Comparison of ENCODE assay signal across 8 cellular contexts in genomic region chr10:68331455-68332258, GRCh38. TPM values are rescaled to one million over a fixed set of nuclear protein-coding genes. Genes with fewer than 3 reads are reported as not detected.
DNase-seq lines count a peak whose midpoint lies in the region; ATAC-seq and TF ChIP-seq lines count a peak whose summit lies in the region.

HNRNPH3 (plus strand) TSS chr10:68332064; CDS start chr10:68337222, 5,158 bp downstream.

- peaks cover 39% of the 10 kb centered on the region for H4K20me1 ChIP-seq in SK-N-SH (ENCODE audit: insufficient read depth)

- peak within 1 kb of the TSS; percentile 85 to 91 for H3K4me3 ChIP-seq in SK-N-SH (ENCODE audit: low read depth in 2 of 2, low read length in 1 of 2)

- DNase-seq in GM10248 (ENCODE audit: extremely low spot score) (peak; percentile 97), NCI-H1092 (lab: John Stamatoyannopoulos, UW) (peak; percentile 94), SK-N-SH (peak; percentile 95), globus pallidus (ENCODE audit: low spot score) (peak; percentile 98), nucleus accumbens (lab: John Stamatoyannopoulos, UW) (peak in 55 of 56 donors; percentile 81 to 99 (median 96)), superior temporal gyrus (ENCODE audit: extremely low spot score) (peak; percentile 98)
- DNase-seq in activated naive CD4-positive, alpha-beta T cell treated with anti-CD3 and anti-CD28 coated beads, Interleukin-2, amount 50 U/mL, for 16 hours = peak; percentile 99

- CTCF ChIA-PET in GM10248 (lab: Yijun Ruan, JAX) (interaction anchor here (1.8 to 2.7 kb wide), 2 partner anchors 10 to 17 kb away, joined by 4 to 7 read pairs; no protein-coding TSS in a partner anchor), SK-N-SH (lab: Yijun Ruan, JAX) (interaction anchor here (0.5 to 3.2 kb wide), 11 partner anchors 10 to 566 kb away, joined by 3 to 26 read pairs (median 3); no protein-coding TSS in a partner anchor)

- H3K36me3 ChIP-seq in SK-N-SH (replicated peaks in 1 of 2; ENCODE audit: control insufficient read depth in 1 of 2, insufficient read depth in 2 of 2, low read length in 1 of 2) = peaks cover 11 to 13% of the 10 kb centered on the region in 2 experiments

- H3K9ac ChIP-seq in SK-N-SH = peak within 1 kb of the TSS; percentile 99

- POLR2A ChIA-PET in GM10248 (lab: Yijun Ruan, JAX) (interaction anchor here (0.6 to 1.2 kb wide), 7 partner anchors 17 to 448 kb away, joined by 3 to 8 read pairs (median 3); partner anchors contain the start of gene SIRT1), SK-N-SH (lab: Yijun Ruan, JAX) (interaction anchor here (0.7 to 1.4 kb wide), 12 partner anchors 9 to 448 kb away, joined by 3 to 11 read pairs (median 4); partner anchors contain the start of genes RUFY2 and SIRT1)

- H3K79me2 ChIP-seq in SK-N-SH (ENCODE audit: insufficient read depth) = peaks cover 57% of the 10 kb centered on the region

- WGBS in SK-N-SH (ENCODE audit: low lambda C conversion rate) = 1% methylated on average over 47 of the region's 73 CpGs

- peak within 1 kb of the TSS; percentile 58 for H2AFZ ChIP-seq in SK-N-SH (ENCODE audit: low read depth)

- TF ChIP-seq RAD21 in SK-N-SH (IDR thresholded peaks at IDR 0.05; ENCODE audit: low read length) = no peak

- TF ChIP-seq CTCF in GM10248 (IDR thresholded peaks at IDR 0.05; ENCODE audit: control extremely low read depth, extremely low read depth, low read depth, missing control alignments) (no peak), SK-N-SH (IDR thresholded peaks at IDR 0.05) (0 out of 2 replicates have a peak, but pooled peaks have one; percentile 14)

- no peaks in the 10 kb centered on the region for H3K9me2 ChIP-seq in SK-N-SH

- H3K4me2 ChIP-seq in SK-N-SH = peak within 1 kb of the TSS; percentile 76

- peak; percentile 82 for ATAC-seq in HG02610 (IDR thresholded peaks at IDR 0.05; ENCODE audit: unreplicated experiment)

- H3K4me1 ChIP-seq in SK-N-SH (ENCODE audit: control insufficient read depth in 1 of 2, insufficient read depth in 2 of 2, low read depth in 1 of 2, low read length in 1 of 2) = peaks cover 27 to 35% of the 10 kb centered on the region in 2 experiments

- H3K9me3 ChIP-seq in SK-N-SH = no peaks in the 10 kb centered on the region

- peaks cover 40% of the 10 kb centered on the region for H3F3A ChIP-seq in SK-N-SH (replicated peaks; ENCODE audit: insufficient read depth)

- 0 out of 4 replicates have a peak, but pooled peaks of 1 of the 2 experiments have one; percentile 3 for TF ChIP-seq EP300 in SK-N-SH (IDR thresholded peaks at IDR 0.05; ENCODE audit: borderline replicate concordance in 1 of 2, low read depth in 1 of 2, low read length in 1 of 2)

- no peaks in the 10 kb centered on the region for H3K27me3 ChIP-seq in SK-N-SH (ENCODE audit: insufficient read depth)

- H3K27ac ChIP-seq in SK-N-SH (ENCODE audit: low read depth in 2 of 2, low read length in 1 of 2) = peak within 1 kb of the TSS; percentile 95 to 98

TF ChIP-seq in SK-N-SH, 30 proteins besides CTCF, POLR2A, EP300 and RAD21 (continues in another document):
- TF ChIP-seq TCF12 (IDR thresholded peaks at IDR 0.05) (peak; percentile 62), IRF3 (IDR thresholded peaks at IDR 0.05; ENCODE audit: low read depth, low read length) (no peak), ELF1 (IDR thresholded peaks at IDR 0.05) (no peak), SIN3A (IDR thresholded peaks at IDR 0.05; ENCODE audit: borderline replicate concordance, low read depth, low read length) (peak; percentile 94), POLR2AphosphoS5 (IDR thresholded peaks at IDR 0.05; ENCODE audit: low read depth, low read length) (peak; percentile 99), SMC3 (IDR thresholded peaks at IDR 0.05; ENCODE audit: low read depth, low read length) (no peak), EZH2phosphoT487 (IDR thresholded peaks at IDR 0.05; ENCODE audit: borderline replicate concordance, low read depth) (no peak), FOXJ3 (CRISPR knock-in tag; IDR thresholded peaks at IDR 0.05) (no peak), MXI1 (IDR thresholded peaks at IDR 0.05; ENCODE audit: low read depth, low read length) (peak; percentile 84), TEAD4 (IDR thresholded peaks at IDR 0.05; ENCODE audit: borderline replicate concordance, insufficient read depth) (no peak), YY1 (IDR thresholded peaks at IDR 0.05; ENCODE audit: low read depth) (peak; percentile 24), NRF1 (IDR thresholded peaks at IDR 0.05; ENCODE audit: low read depth, low read length) (peak; percentile 87), RCOR1 (IDR thresholded peaks at IDR 0.05; ENCODE audit: low read length) (peak; percentile 28), GATA2 (CRISPR knock-in tag; IDR thresholded peaks at IDR 0.05) (no peak), GABPA (IDR thresholded peaks at IDR 0.05; ENCODE audit: low read depth) (no peak), NFIC (IDR thresholded peaks at IDR 0.05; ENCODE audit: borderline replicate concordance) (peak; percentile 78), RFX5 (IDR thresholded peaks at IDR 0.05; ENCODE audit: low read length) (no peak), ZBTB33 (IDR thresholded peaks at IDR 0.05; ENCODE audit: borderline replicate concordance, low read depth) (peak; percentile 98), RXRA (IDR thresholded peaks at IDR 0.05; ENCODE audit: borderline replicate concordance, low read depth) (no peak), FOXM1 (IDR thresholded peaks at IDR 0.05; ENCODE audit: low read depth) (no peak)
- TF ChIP-seq, protein P1, sequence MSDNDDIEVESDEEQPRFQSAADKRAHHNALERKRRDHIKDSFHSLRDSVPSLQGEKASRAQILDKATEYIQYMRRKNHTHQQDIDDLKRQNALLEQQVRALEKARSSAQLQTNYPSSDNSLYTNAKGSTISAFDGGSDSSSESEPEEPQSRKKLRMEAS (IDR thresholded peaks at IDR 0.05; ENCODE audit: low read depth) = peak; percentile 97
- TF ChIP-seq, protein P2, sequence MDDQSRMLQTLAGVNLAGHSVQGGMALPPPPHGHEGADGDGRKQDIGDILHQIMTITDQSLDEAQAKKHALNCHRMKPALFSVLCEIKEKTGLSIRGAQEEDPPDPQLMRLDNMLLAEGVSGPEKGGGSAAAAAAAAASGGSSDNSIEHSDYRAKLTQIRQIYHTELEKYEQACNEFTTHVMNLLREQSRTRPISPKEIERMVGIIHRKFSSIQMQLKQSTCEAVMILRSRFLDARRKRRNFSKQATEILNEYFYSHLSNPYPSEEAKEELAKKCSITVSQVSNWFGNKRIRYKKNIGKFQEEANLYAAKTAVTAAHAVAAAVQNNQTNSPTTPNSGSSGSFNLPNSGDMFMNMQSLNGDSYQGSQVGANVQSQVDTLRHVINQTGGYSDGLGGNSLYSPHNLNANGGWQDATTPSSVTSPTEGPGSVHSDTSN (IDR thresholded peaks at IDR 0.05) = peak; percentile 21; the same call in 1 of the 2 replicates
- TF ChIP-seq, protein P3, sequence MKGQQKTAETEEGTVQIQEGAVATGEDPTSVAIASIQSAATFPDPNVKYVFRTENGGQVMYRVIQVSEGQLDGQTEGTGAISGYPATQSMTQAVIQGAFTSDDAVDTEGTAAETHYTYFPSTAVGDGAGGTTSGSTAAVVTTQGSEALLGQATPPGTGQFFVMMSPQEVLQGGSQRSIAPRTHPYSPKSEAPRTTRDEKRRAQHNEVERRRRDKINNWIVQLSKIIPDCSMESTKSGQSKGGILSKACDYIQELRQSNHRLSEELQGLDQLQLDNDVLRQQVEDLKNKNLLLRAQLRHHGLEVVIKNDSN (IDR thresholded peaks at IDR 0.05; ENCODE audit: borderline replicate concordance, low read depth) = peak; percentile 76; the same call in 1 of the 2 replicates
- TF ChIP-seq, protein P4, sequence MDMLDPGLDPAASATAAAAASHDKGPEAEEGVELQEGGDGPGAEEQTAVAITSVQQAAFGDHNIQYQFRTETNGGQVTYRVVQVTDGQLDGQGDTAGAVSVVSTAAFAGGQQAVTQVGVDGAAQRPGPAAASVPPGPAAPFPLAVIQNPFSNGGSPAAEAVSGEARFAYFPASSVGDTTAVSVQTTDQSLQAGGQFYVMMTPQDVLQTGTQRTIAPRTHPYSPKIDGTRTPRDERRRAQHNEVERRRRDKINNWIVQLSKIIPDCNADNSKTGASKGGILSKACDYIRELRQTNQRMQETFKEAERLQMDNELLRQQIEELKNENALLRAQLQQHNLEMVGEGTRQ (IDR thresholded peaks at IDR 0.05; ENCODE audit: borderline replicate concordance, low read depth, low read length) = no peak

RNA-seq across cellular contexts. Expression of gene HNRNPH3, which starts in this region (rescaled TPM):
- 58.4 and 73.0 TPM in 2 replicates for polyA plus RNA-seq in SK-N-SH (2012; rRNA removed)
- polyA plus RNA-seq in SK-N-SH (2012; cell fraction: cytosol; rRNA removed) = 98.3 and 151 TPM in 2 replicates
- 23.9 and 53.9 TPM in 2 replicates for polyA plus RNA-seq in SK-N-SH (2012; cell fraction: nucleus; rRNA removed)

Comparison
In these comparisons a context has a peak if more than half of its experiments do, and no peak if none do; other contexts are left out.
1. Peak in every context shown above with its lines: DNase-seq, ATAC-seq, H3K4me3 ChIP-seq and H3K27ac ChIP-seq.